In the genomic region with DNA sequence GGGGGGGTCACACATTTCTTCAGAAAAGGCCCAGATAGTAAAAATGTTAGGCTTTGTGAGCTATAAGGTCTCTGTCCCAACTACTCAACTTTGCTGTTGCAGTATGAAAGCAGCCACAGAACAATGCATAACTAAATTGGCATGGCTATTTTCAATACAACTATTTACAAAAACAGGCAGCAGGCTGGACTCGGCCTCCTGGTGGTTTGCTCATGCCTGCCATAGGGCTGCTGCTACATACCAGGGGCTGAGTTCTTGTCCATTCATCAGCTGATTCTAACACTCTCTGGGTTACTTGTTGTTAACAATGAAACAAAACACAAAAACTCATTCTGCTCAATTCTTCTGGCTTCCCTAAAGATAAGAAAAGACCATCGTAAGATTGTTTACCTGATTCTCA, we compare ENCODE assay signal across 25 cellular contexts.
DNase-seq lines count a peak whose midpoint lies in the region; ATAC-seq and TF ChIP-seq lines count a peak whose summit lies in the region.
"Had no signal": no experiment of that assay in that cellular context is flagged by ENCODE, and none has a peak within 500 bp of the region (broad histone marks: within the 10 kb centered on the region; RNA-seq: fewer than 3 reads in every experiment).

No MANE protein-coding gene starts in this region.

- H3K27ac ChIP-seq in mesenchymal stem cell (ENCODE audit: low read length, poor library complexity, severe bottlenecking) (no peak overlapping the region), Karpas-422 (ENCODE audit: low read length) (no peak overlapping the region), A673 (ENCODE audit: low read depth, low read length, poor library complexity, severe bottlenecking) (no peak overlapping the region)
- H3K27ac ChIP-seq: C4-2B, SJCRH30 had no signal

- TF ChIP-seq CTCF in choroid plexus epithelial cell (conservative IDR thresholded peaks at IDR 0.05; ENCODE audit: low read depth, low read length) (peak; percentile 49), A673 (conservative IDR thresholded peaks at IDR 0.05; ENCODE audit: low read depth, low read length) (no peak)

- H3K4me1 ChIP-seq in mesenchymal stem cell (ENCODE audit: control insufficient read depth, insufficient read depth, low read depth, low read length) (peaks cover 16% of the 10 kb centered on the region), Karpas-422 (ENCODE audit: low read length) (no peaks in the 10 kb centered on the region), A673 (ENCODE audit: insufficient read depth, low read length, poor library complexity, severe bottlenecking) (no peaks in the 10 kb centered on the region)
- H3K4me1 ChIP-seq: HAP-1 had no signal

- no peak for DNase-seq in T-helper 17 cell
- peak; percentile 37 for DNase-seq in choroid plexus epithelial cell (ENCODE audit: low read depth)
- no peak for DNase-seq in mesenchymal stem cell
- no peak for DNase-seq in Karpas-422
- DNase-seq in superior temporal gyrus (ENCODE audit: extremely low spot score) = no peak
- DNase-seq in A673 (ENCODE audit: low spot score) = no peak
- DNase-seq: ACHN; CD8-positive, alpha-beta T cell; DMS153; GOT3; HFFc6; MV-4-11; NCI-H1105; NCI-H146; NCI-H1930; NCI-H2107; NCI-H524; NCI-H774; PC-3; SJCRH30 had no signal

- H2AFZ ChIP-seq in mesenchymal stem cell (ENCODE audit: low read depth, low read length) (no peak overlapping the region), Karpas-422 (ENCODE audit: low read length) (no peak overlapping the region)

- no peaks in the 10 kb centered on the region for H3K9me2 ChIP-seq in Karpas-422 (replicated peaks; ENCODE audit: insufficient read depth, low read length)

- CTCF ChIA-PET in A673 (lab: Charles Lee) = no interaction called here

- peak overlapping the region; percentile 74 for H2AK5ac ChIP-seq in mesenchymal stem cell (ENCODE audit: low read length, severe bottlenecking)

- H3K4ac ChIP-seq in mesenchymal stem cell (ENCODE audit: low read depth in 1 of 2, low read length in 2 of 2) = no peak overlapping the region

- WGBS in mesenchymal stem cell = 92% methylated on average over 1 of the region's 2 CpGs

- H2BK5ac ChIP-seq in mesenchymal stem cell (ENCODE audit: low read depth, low read length, poor library complexity, severe bottlenecking) = no peak overlapping the region

- H3K9me3 ChIP-seq in T-helper 17 cell (ENCODE audit: control insufficient read depth, low read length, poor library complexity, severe bottlenecking) (no peaks in the 10 kb centered on the region), mesenchymal stem cell (ENCODE audit: control insufficient read depth, low read length) (no peaks in the 10 kb centered on the region), Karpas-422 (ENCODE audit: low read length) (no peaks in the 10 kb centered on the region), A673 (ENCODE audit: low read depth, low read length, poor library complexity, severe bottlenecking) (no peaks in the 10 kb centered on the region)
- H3K9me3 ChIP-seq: HAP-1, SJCRH30 had no signal

- no peaks in the 10 kb centered on the region for H3K36me3 ChIP-seq in mesenchymal stem cell (ENCODE audit: control insufficient read depth in 1 of 2, insufficient read depth in 2 of 2, low read depth in 1 of 2, low read length in 2 of 2)
- H3K36me3 ChIP-seq in Karpas-422 (ENCODE audit: insufficient read depth, low read length) = no peaks in the 10 kb centered on the region
- no peaks in the 10 kb centered on the region for H3K36me3 ChIP-seq in A673 (ENCODE audit: insufficient read depth, low read length, poor library complexity, severe bottlenecking)
- H3K36me3 ChIP-seq: HAP-1, SJCRH30 had no signal

- BruUV-seq in A673 (replicated peaks; lab: Mats Ljungman, UMichigan) = no TSS peak

- H3K14ac ChIP-seq in mesenchymal stem cell (ENCODE audit: low read length in 2 of 2) = no peak overlapping the region

- H3K27me3 ChIP-seq in mesenchymal stem cell (ENCODE audit: control insufficient read depth in 1 of 2, insufficient read depth in 1 of 2, low read length in 2 of 2) = no peaks in the 10 kb centered on the region
- H3K27me3 ChIP-seq in Karpas-422 (ENCODE audit: low read length) = no peaks in the 10 kb centered on the region
- H3K27me3 ChIP-seq in A673 (replicated peaks; ENCODE audit: insufficient read depth, low read depth, low read length, poor library complexity) = peaks cover 4% of the 10 kb centered on the region
- H3K27me3 ChIP-seq: SJCRH30 had no signal

- no peak overlapping the region for H2BK120ac ChIP-seq in mesenchymal stem cell (ENCODE audit: low read depth, low read length)

- no peak overlapping the region for H3K18ac ChIP-seq in mesenchymal stem cell (ENCODE audit: low read depth in 1 of 2, low read length in 2 of 2)

- H3K4me3 ChIP-seq in choroid plexus epithelial cell (ENCODE audit: low read depth, low read length) = no peak overlapping the region
- H3K4me3 ChIP-seq in mesenchymal stem cell (ENCODE audit: insufficient read depth in 1 of 2, low read depth in 1 of 2, low read length in 2 of 2) = no peak overlapping the region
- H3K4me3 ChIP-seq in Karpas-422 (ENCODE audit: low read length) = no peak overlapping the region
- H3K4me3 ChIP-seq in A673 (ENCODE audit: low read depth, low read length, poor library complexity, severe bottlenecking) = no peak overlapping the region
- H3K4me3 ChIP-seq: HAP-1, K562, SJCRH30 had no signal

- H2BK15ac ChIP-seq in mesenchymal stem cell (ENCODE audit: low read depth, poor library complexity, severe bottlenecking) = peak overlapping the region; percentile 15

- no peaks in the 10 kb centered on the region for H4K20me1 ChIP-seq in Karpas-422 (ENCODE audit: insufficient read depth, low read depth, low read length)

- no peaks in the 10 kb centered on the region for H3K79me2 ChIP-seq in Karpas-422 (ENCODE audit: low read length)

- H3K4me1 Mint-ChIP-seq in T-helper 17 cell = no peaks in the 10 kb centered on the region

- peak overlapping the region; percentile 14 for H3K27ac Mint-ChIP-seq in T-helper 17 cell
- H3K27ac Mint-ChIP-seq: CD8-positive, alpha-beta T cell; HFFc6 had no signal

- H3K4me2 ChIP-seq in mesenchymal stem cell (ENCODE audit: low read length, poor library complexity, severe bottlenecking) = no peak overlapping the region
- H3K4me2 ChIP-seq in Karpas-422 (ENCODE audit: low read depth, low read length, poor library complexity, severe bottlenecking) = no peak overlapping the region

- POLR2A ChIA-PET in A673 (lab: Charles Lee; ENCODE audit: low non-redundant PET) = no interaction called here

- intact Hi-C loops in A673 (cut with micrococcal nuclease; ENCODE audit: unreplicated experiment) = no loop called here

- H4K91ac ChIP-seq in mesenchymal stem cell (ENCODE audit: low read length) = no peak overlapping the region

- ATAC-seq in T-helper 17 cell (no peak), HG02763 (IDR thresholded peaks at IDR 0.05; ENCODE audit: unreplicated experiment) (no peak)
- ATAC-seq: CD8-positive, alpha-beta T cell; K562; PC-3; SK-N-SH treated with all-trans-retinoic acid at 6 μM for 48 hours had no signal

- no peaks in the 10 kb centered on the region for H3K27me3 Mint-ChIP-seq in T-helper 17 cell

- no peak overlapping the region for H2BK12ac ChIP-seq in mesenchymal stem cell (ENCODE audit: low read length in 2 of 2)

- H3K9ac ChIP-seq in mesenchymal stem cell (ENCODE audit: low read length) (no peak overlapping the region), Karpas-422 (ENCODE audit: low read length) (no peak overlapping the region)

- H3K36me3 Mint-ChIP-seq in T-helper 17 cell (ENCODE audit: low read depth) = no peaks in the 10 kb centered on the region
- H3K36me3 Mint-ChIP-seq: CD8-positive, alpha-beta T cell had no signal

- H3K4me3 Mint-ChIP-seq in T-helper 17 cell = no peak overlapping the region
- H3K4me3 Mint-ChIP-seq: CD8-positive, alpha-beta T cell; HFFc6 had no signal

- H3K23ac ChIP-seq in mesenchymal stem cell (ENCODE audit: low read length in 2 of 2) = no peak overlapping the region

- H3K79me1 ChIP-seq in mesenchymal stem cell (replicated peaks; ENCODE audit: low read length, poor library complexity, severe bottlenecking) = no peaks in the 10 kb centered on the region

- H4K8ac ChIP-seq in mesenchymal stem cell (ENCODE audit: low read length) = no peak overlapping the region
